ENCODE assay signal across 8 cellular contexts in genomic region chr1:41898191-41898713, GRCh38. TPM values are rescaled to one million over a fixed set of nuclear protein-coding genes. Genes with fewer than 3 reads are reported as not detected.
DNase-seq lines count a peak whose midpoint lies in the region; ATAC-seq, FAIRE-seq and TF ChIP-seq lines count a peak whose summit lies in the region.

No MANE protein-coding gene starts in this region.

- no peaks in the 10 kb centered on the region for H3K79me2 ChIP-seq in HepG2 (ENCODE audit: insufficient read depth, low read length)

- no peak overlapping the region for H3K9ac ChIP-seq in liver (ENCODE audit: low read depth in 1 of 2, low read length in 2 of 2)
- H3K9ac ChIP-seq in HepG2 (ENCODE audit: insufficient read depth, low read depth, low read length), result no peak overlapping the region

- TF ChIP-seq CTCF in liver (IDR thresholded peaks at IDR 0.05; ENCODE audit: low read depth, low read length, missing input control) (no peak), HepG2 (CRISPR knock-in tag; IDR thresholded peaks at IDR 0.05) (no peak), right lobe of liver (IDR thresholded peaks at IDR 0.05) (no peak), ovary (IDR thresholded peaks at IDR 0.05) (no peak)

- H4K20me1 ChIP-seq in HepG2 (ENCODE audit: insufficient read depth, low read length), result no peaks in the 10 kb centered on the region

- H3K27me3 ChIP-seq in liver (ENCODE audit: control insufficient read depth in 4 of 4, insufficient read depth in 4 of 4, low read length in 3 of 4) (no peaks in the 10 kb centered on the region), HepG2 (ENCODE audit: control insufficient read depth in 1 of 2, insufficient read depth in 2 of 2, low read length in 2 of 2) (no peaks in the 10 kb centered on the region; a peak in 1 of 5 replicates), right lobe of liver (no peaks in the 10 kb centered on the region), ovary (no peaks in the 10 kb centered on the region)

- ATAC-seq in HepG2 (no peak), right lobe of liver (peak; percentile 62 to 76 (median 71)), GM19351 (IDR thresholded peaks at IDR 0.05; ENCODE audit: unreplicated experiment) (no peak)

- CTCF ChIA-PET in HepG2 (lab: Yijun Ruan, JAX; ENCODE audit: low intra/inter-chr PET ratio, low total read pairs), result no interaction called here

- TF ChIP-seq EP300 in HepG2 (IDR thresholded peaks at IDR 0.05; ENCODE audit: low read depth in 2 of 2, low read length in 2 of 2) (no peak), HepG2 (CRISPR knock-in tag; IDR thresholded peaks at IDR 0.05; ENCODE audit: borderline replicate concordance) (no peak), ovary (IDR thresholded peaks at IDR 0.05) (no peak)

- H3K27ac ChIP-seq in liver (ENCODE audit: low read depth in 1 of 2, low read length in 2 of 2) (no peak overlapping the region), HepG2 (ENCODE audit: extremely low read length, insufficient read depth, low read length) (no peak overlapping the region), right lobe of liver (no peak overlapping the region), ovary (no peak overlapping the region)

- peaks cover 57% of the 10 kb centered on the region for H3K4me1 Mint-ChIP-seq in activated T-helper 2 cell treated with anti-CD3 and anti-CD28 coated beads, Interferon-gamma antibody, Interleukin-2, Interleukin-4, amounts not matched to agents 10 μg/mL and 5 μg/mL and 100 μg/mL, durations not matched to agents 14 hours and 24 hours and 36 hours (ENCODE audit: low read depth)

- in situ Hi-C loops in HepG2 (cut with HindIII; ENCODE audit: extremely low pct_ligation_motif_present, low pct_unique_long_range_greater_than_20kb), result no loop called here

- H3K36me3 ChIP-seq in liver (ENCODE audit: control insufficient read depth in 4 of 4, insufficient read depth in 3 of 4, low read depth in 1 of 4, low read length in 3 of 4) (no peaks in the 10 kb centered on the region), HepG2 (replicated peaks in 1 of 2; ENCODE audit: control insufficient read depth in 1 of 2, insufficient read depth in 2 of 2, low read length in 2 of 2) (no peaks in the 10 kb centered on the region), right lobe of liver (no peaks in the 10 kb centered on the region), ovary (no peaks in the 10 kb centered on the region)

- FAIRE-seq in HepG2 (lab: Jason Lieb, UNC), result no peak

- H3K9me3 ChIP-seq in liver (ENCODE audit: control insufficient read depth in 4 of 4, low read length in 3 of 4), result no peaks in the 10 kb centered on the region
- H3K9me3 ChIP-seq in HepG2 (ENCODE audit: low read length), result no peaks in the 10 kb centered on the region
- H3K9me3 ChIP-seq in right lobe of liver, result no peaks in the 10 kb centered on the region
- no peaks in the 10 kb centered on the region for H3K9me3 ChIP-seq in ovary

- no peak overlapping the region for H3K4me3 ChIP-seq in liver (ENCODE audit: low read depth in 1 of 3, low read length in 3 of 3)
- no peak overlapping the region for H3K4me3 ChIP-seq in HepG2 (replicated peaks in 1 of 3; ENCODE audit: insufficient read depth in 1 of 3, low read depth in 2 of 3, low read length in 3 of 3)
- H3K4me3 ChIP-seq in right lobe of liver, result no peak overlapping the region
- no peak overlapping the region for H3K4me3 ChIP-seq in ovary

- no peaks in the 10 kb centered on the region for H3K9me3 Mint-ChIP-seq in activated T-helper 2 cell treated with anti-CD3 and anti-CD28 coated beads, Interferon-gamma antibody, Interleukin-2, Interleukin-4, amounts not matched to agents 10 μg/mL and 5 μg/mL and 100 μg/mL, durations not matched to agents 14 hours and 24 hours and 36 hours

- H3K4me3 Mint-ChIP-seq in activated T-helper 2 cell treated with anti-CD3 and anti-CD28 coated beads, Interferon-gamma antibody, Interleukin-2, Interleukin-4, amounts not matched to agents 10 μg/mL and 5 μg/mL and 100 μg/mL, durations not matched to agents 14 hours and 24 hours and 36 hours (ENCODE audit: low read depth), result peak overlapping the region; percentile 45

- H2AFZ ChIP-seq in HepG2 (ENCODE audit: low read length), result no peak overlapping the region

- DNase-seq in HepG2 (ENCODE audit: low spot score), result no peak
- peak; percentile 75 for DNase-seq in activated T-helper 2 cell treated with anti-CD3 and anti-CD28 coated beads, Interferon-gamma antibody, Interleukin-2, Interleukin-4, amounts not matched to agents 10 μg/mL and 5 μg/mL and 100 μg/mL, durations not matched to agents 14 hours and 24 hours and 36 hours (ENCODE audit: low spot score)
- peak in 2 of 3 donors; percentile 55 for DNase-seq in right lobe of liver
- DNase-seq in NCI-H748 (lab: John Stamatoyannopoulos, UW; ENCODE audit: unreplicated experiment), result no peak
- DNase-seq in ovary, result no peak
- DNase-seq in NCI-H2081 (lab: John Stamatoyannopoulos, UW), result no peak

- no peaks in the 10 kb centered on the region for H3K4me1 ChIP-seq in liver (ENCODE audit: control insufficient read depth in 4 of 4, insufficient read depth in 4 of 4, low read length in 3 of 4)
- no peaks in the 10 kb centered on the region for H3K4me1 ChIP-seq in HepG2 (ENCODE audit: insufficient read depth, low read length)
- H3K4me1 ChIP-seq in right lobe of liver, result no peaks in the 10 kb centered on the region
- peaks cover 10% of the 10 kb centered on the region for H3K4me1 ChIP-seq in ovary (ENCODE audit: insufficient read depth)

- no peak for TF ChIP-seq POLR2A in HepG2 (IDR thresholded peaks at IDR 0.05; ENCODE audit: insufficient read depth in 1 of 2, low read depth in 2 of 2, low read length in 2 of 2)
- no peak for TF ChIP-seq POLR2A in right lobe of liver (IDR thresholded peaks at IDR 0.05)
- no peak for TF ChIP-seq POLR2A in ovary (IDR thresholded peaks at IDR 0.05)

- H3K27ac Mint-ChIP-seq in activated T-helper 2 cell treated with anti-CD3 and anti-CD28 coated beads, Interferon-gamma antibody, Interleukin-2, Interleukin-4, amounts not matched to agents 10 μg/mL and 5 μg/mL and 100 μg/mL, durations not matched to agents 14 hours and 24 hours and 36 hours, result peak overlapping the region; percentile 91

- H3K27me3 Mint-ChIP-seq in activated T-helper 2 cell treated with anti-CD3 and anti-CD28 coated beads, Interferon-gamma antibody, Interleukin-2, Interleukin-4, amounts not matched to agents 10 μg/mL and 5 μg/mL and 100 μg/mL, durations not matched to agents 14 hours and 24 hours and 36 hours (ENCODE audit: low read depth), result no peaks in the 10 kb centered on the region

- intact Hi-C loops in HepG2 (cut with micrococcal nuclease; ENCODE audit: unreplicated experiment), result no loop called here
- intact Hi-C loops in activated T-helper 2 cell treated with anti-CD3 and anti-CD28 coated beads, Interferon-gamma antibody, Interleukin-2, Interleukin-4, amounts not matched to agents 10 μg/mL and 5 μg/mL and 100 μg/mL, durations not matched to agents 14 hours and 24 hours and 36 hours (cut with micrococcal nuclease), result loop anchor here (2.0 to 10.0 kb wide), 3 partner anchors 19 to 323 kb away; no protein-coding TSS in a partner anchor
- intact Hi-C loops in right lobe of liver (cut with DNase I), result no loop called here
- intact Hi-C loops in ovary (cut with DNase I), result no loop called here

- no peak overlapping the region for H3K4me2 ChIP-seq in HepG2 (ENCODE audit: low read depth, low read length)

- no peaks in the 10 kb centered on the region for H3K36me3 Mint-ChIP-seq in activated T-helper 2 cell treated with anti-CD3 and anti-CD28 coated beads, Interferon-gamma antibody, Interleukin-2, Interleukin-4, amounts not matched to agents 10 μg/mL and 5 μg/mL and 100 μg/mL, durations not matched to agents 14 hours and 24 hours and 36 hours (ENCODE audit: low read depth)

- WGBS in liver, result 70% methylated on average over 6 of the region's 6 CpGs
- 11% methylated on average over 6 of the region's 6 CpGs for WGBS in HepG2 (ENCODE audit: low lambda C conversion rate)
- 57% methylated on average over 6 of the region's 6 CpGs for WGBS in right lobe of liver (ENCODE audit: insufficient coverage, low coverage, low lambda C conversion rate, missing lambda C conversion rate)
- WGBS in ovary, 3 donors, result 54 to 68% (median 56%) methylated on average over 6 of the region's 6 CpGs

- no TSS peak for BruUV-seq in HepG2 (replicated peaks; lab: Mats Ljungman, UMichigan)

- POLR2A ChIA-PET in HepG2 (lab: Yijun Ruan, JAX), result no interaction called here

- TF ChIP-seq RAD21 in liver (IDR thresholded peaks at IDR 0.05) (no peak), HepG2 (CRISPR knock-in tag; IDR thresholded peaks at IDR 0.05) (no peak)

TF ChIP-seq in liver, 16 proteins besides CTCF, POLR2A, EP300 and RAD21 (continues in another document):
- no peak for TF ChIP-seq JUND (IDR thresholded peaks at IDR 0.05)

RNA-seq across cellular contexts. Expression of gene HIVEP3, which starts 20.5 kb away (rescaled TPM):
- total RNA-seq in liver, result 1 to 10 TPM in 1 of 2 donors, under 1 TPM in 1; 0.93 to 1.6 TPM
- 1 to 10 TPM; 1.4 to 1.5 TPM for polyA plus RNA-seq in liver
- total RNA-seq in HepG2 (2016; rRNA removed; fragmentation: Illumina TruSeq; extraction: Trizol), result not detected in 2 replicates
- total RNA-seq in HepG2 (2016; cell fraction: cytosol; rRNA removed; fragmentation: Illumina TruSeq; extraction: Trizol; ENCODE audit: low read depth), result 0.18 TPM in 1 of 2 replicates, not detected in the other
- total RNA-seq in HepG2 (2016; cell fraction: insoluble cytoplasmic fraction; rRNA removed; fragmentation: Illumina TruSeq; extraction: Trizol), result not detected in 2 replicates
- total RNA-seq in HepG2 (2016; cell fraction: membrane; rRNA removed; fragmentation: Illumina TruSeq; extraction: Trizol), result not detected in 2 replicates
- total RNA-seq in HepG2 (2016; cell fraction: nucleus; rRNA removed; fragmentation: Illumina TruSeq; extraction: Trizol), result not detected in 2 replicates
- 0.01 and 0.05 TPM in 2 replicates for polyA plus RNA-seq in HepG2 (2011; rRNA removed)
- polyA plus RNA-seq in HepG2 (2011; cell fraction: cytosol; rRNA removed), result 0.01 and 0.03 TPM in 2 replicates
- polyA plus RNA-seq in HepG2 (2011; cell fraction: nucleus; rRNA removed), result not detected in 2 replicates
- 0.01 TPM in 1 of 2 replicates, not detected in the other for polyA plus RNA-seq in HepG2 (2012)
- polyA plus RNA-seq in HepG2 (2016; cell fraction: cytosol; fragmentation: Illumina TruSeq; extraction: Trizol; ENCODE audit: low read depth), result 0.11 and 0.15 TPM in 2 replicates
- polyA plus RNA-seq in HepG2 (2016; cell fraction: insoluble cytoplasmic fraction; fragmentation: Illumina TruSeq; extraction: Trizol; ENCODE audit: low read depth), result not detected in 2 replicates
- polyA plus RNA-seq in HepG2 (2016; cell fraction: membrane; fragmentation: Illumina TruSeq; extraction: Trizol; ENCODE audit: low read depth), result 0.17 and 0.19 TPM in 2 replicates
- not detected in 2 replicates for polyA plus RNA-seq in HepG2 (2016; cell fraction: nucleus; fragmentation: Illumina TruSeq; extraction: Trizol; ENCODE audit: insufficient read depth, low read depth)
- 0.70 TPM in 1 of 2 replicates, not detected in the other for polyA minus RNA-seq in HepG2 (2011; rRNA and poly(A)+ RNA removed; ENCODE audit: low replicate concordance)
- polyA minus RNA-seq in HepG2 (2011; cell fraction: cytosol; rRNA and poly(A)+ RNA removed), result 0.49 TPM in 1 of 2 replicates, not detected in the other
- not detected in 2 replicates for polyA minus RNA-seq in HepG2 (2011; cell fraction: nucleus; rRNA and poly(A)+ RNA removed)
- 33.7 and 34.2 TPM in 2 replicates for total RNA-seq in activated T-helper 2 cell treated with anti-CD3 and anti-CD28 coated beads, Interferon-gamma antibody, Interleukin-2, Interleukin-4, amounts not matched to agents 10 μg/mL and 5 μg/mL and 100 μg/mL, durations not matched to agents 14 hours and 24 hours and 36 hours
- total RNA-seq in right lobe of liver, result 1 to 10 TPM; 1.4 to 3.9 (median 2.2) TPM
- 1 to 10 TPM; 3.2 to 7.5 (median 5.5) TPM for total RNA-seq in ovary
- polyA plus RNA-seq in ovary, result 1 to 10 TPM; 3.0 to 4.4 TPM

Comparison
In these comparisons a context has a peak if more than half of its experiments do, and no peak if none do; other contexts are left out.
1. ATAC-seq: peak in right lobe of liver (4 of 4); none in HepG2 (single experiment) and GM19351 (single experiment).
2. DNase-seq: peak in activated T-helper 2 cell treated with anti-CD3 and anti-CD28 coated beads, Interferon-gamma antibody, Interleukin-2, Interleukin-4, amounts not matched to agents 10 μg/mL and 5 μg/mL and 100 μg/mL, durations not matched to agents 14 hours and 24 hours and 36 hours (single experiment) and right lobe of liver (2 of 3); none in HepG2 (single experiment), NCI-H748 (single experiment), ovary (0 of 5) and NCI-H2081 (0 of 2).